ENCODE assay signal across 20 cellular contexts in the genomic region with DNA sequence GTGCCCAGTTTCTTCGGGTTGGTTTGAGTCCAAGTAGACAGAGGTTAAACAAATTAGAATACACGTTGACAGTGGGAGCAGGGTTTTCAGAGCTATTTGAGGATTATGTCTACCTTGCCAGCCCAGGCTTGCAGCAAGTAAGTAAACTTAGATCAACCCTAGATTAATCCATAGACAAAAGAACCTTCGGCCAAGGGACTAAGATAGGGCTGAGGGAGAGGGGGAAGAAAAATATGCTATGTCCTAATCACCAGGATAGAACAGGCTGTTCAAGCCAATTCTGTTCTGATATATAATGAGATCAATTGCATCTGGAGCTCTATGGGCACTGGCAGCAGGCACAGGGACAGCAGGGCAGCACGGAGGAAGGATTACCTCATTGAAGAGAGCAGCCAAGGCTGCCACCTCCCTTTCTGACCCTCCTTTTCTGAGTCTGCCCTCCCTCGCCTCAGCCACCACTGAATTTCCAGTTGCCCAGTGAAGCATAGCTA.
DNase-seq lines count a peak whose midpoint lies in the region; ATAC-seq and TF ChIP-seq lines count a peak whose summit lies in the region.
"Had no signal": no experiment of that assay in that cellular context is flagged by ENCODE, and none has a peak within 500 bp of the region (broad histone marks: within the 10 kb centered on the region; RNA-seq: fewer than 3 reads in every experiment).

No MANE protein-coding gene starts in this region.

- H3K36me3 Mint-ChIP-seq in nephron (ENCODE audit: low read depth), result no peaks in the 10 kb centered on the region
- H3K36me3 Mint-ChIP-seq: activated naive CD8-positive, alpha-beta T cell treated with anti-CD3 and anti-CD28 coated beads, Interleukin-2, amount 10 ng/mL, durations not matched to agents 7 days and 5 days; natural killer cell treated with Interleukin-12 subunit alpha and Interleukin-12 subunit beta and Interleukin-15 and Interleukin-18, amount 100 ng/mL, for 72 hours had no signal

- DNase-seq in DMS 273 (lab: John Stamatoyannopoulos, UW; ENCODE audit: unreplicated experiment) (peak; percentile 59), NCI-H446 treated with DMSO at 0.1 percent for 48 hours (lab: John Stamatoyannopoulos, UW) (peak; percentile 55), body of pancreas (no peak), posterior cingulate gyrus (no peak)
- DNase-seq: activated CD4-positive, CD25-positive, alpha-beta regulatory T cell treated with anti-CD3 and anti-CD28 coated beads, Interleukin-2, amount 50 U/mL, for 72 hours; activated naive CD8-positive, alpha-beta T cell treated with anti-CD3 and anti-CD28 coated beads, Interleukin-2, amount 10 ng/mL, durations not matched to agents 7 days and 5 days; DMS153; gastrocnemius medialis; GOT3; NCI-H1694 treated with DMSO at 0.1 percent for 48 hours; psoas muscle had no signal

- intact Hi-C loops in body of pancreas (cut with DNase I) (no loop called here), posterior cingulate gyrus (cut with DNase I) (no loop called here)

- no peak overlapping the region for H3K27ac ChIP-seq in body of pancreas
- H3K27ac ChIP-seq: cardiac muscle cell, gastrocnemius medialis, psoas muscle, SK-N-MC, suprapubic skin had no signal

- ATAC-seq in body of pancreas (peak; percentile 40), GM19324 (IDR thresholded peaks at IDR 0.05; ENCODE audit: low FRiP score, unreplicated experiment) (no peak), GM19395 (IDR thresholded peaks at IDR 0.05; ENCODE audit: unreplicated experiment) (no peak), GM21786 (IDR thresholded peaks at IDR 0.05; ENCODE audit: unreplicated experiment) (no peak)
- ATAC-seq: gastrocnemius medialis; natural killer cell treated with Interleukin-12 subunit alpha and Interleukin-12 subunit beta and Interleukin-15 and Interleukin-18, amount 100 ng/mL, for 72 hours had no signal

- peaks cover 4% of the 10 kb centered on the region for H3K9me3 Mint-ChIP-seq in nephron
- H3K9me3 Mint-ChIP-seq: natural killer cell treated with Interleukin-12 subunit alpha and Interleukin-12 subunit beta and Interleukin-15 and Interleukin-18, amount 100 ng/mL, for 72 hours had no signal

- TF ChIP-seq POLR2A in body of pancreas (IDR thresholded peaks at IDR 0.05), result no peak

- H3K27me3 ChIP-seq in body of pancreas, result no peaks in the 10 kb centered on the region
- H3K27me3 ChIP-seq: cardiac muscle cell, gastrocnemius medialis, suprapubic skin had no signal

- H3K36me3 ChIP-seq in body of pancreas (replicated peaks in 1 of 2; ENCODE audit: insufficient read depth in 1 of 2, low read depth in 2 of 2), result no peaks in the 10 kb centered on the region
- H3K36me3 ChIP-seq: cardiac muscle cell, gastrocnemius medialis, suprapubic skin had no signal

- peaks cover 5% of the 10 kb centered on the region for H3K27me3 Mint-ChIP-seq in nephron (ENCODE audit: low read depth)

- H3K27ac Mint-ChIP-seq in nephron, result peak overlapping the region in 2 of 3 experiments; percentile 6 to 39
- H3K27ac Mint-ChIP-seq: activated naive CD8-positive, alpha-beta T cell treated with anti-CD3 and anti-CD28 coated beads, Interleukin-2, amount 10 ng/mL, durations not matched to agents 7 days and 5 days; B cell; natural killer cell treated with Interleukin-12 subunit alpha and Interleukin-12 subunit beta and Interleukin-15 and Interleukin-18, amount 100 ng/mL, for 72 hours had no signal

- H3K4me3 Mint-ChIP-seq in nephron, result no peak overlapping the region
- H3K4me3 Mint-ChIP-seq: activated naive CD8-positive, alpha-beta T cell treated with anti-CD3 and anti-CD28 coated beads, Interleukin-2, amount 10 ng/mL, durations not matched to agents 7 days and 5 days; B cell; natural killer cell treated with Interleukin-12 subunit alpha and Interleukin-12 subunit beta and Interleukin-15 and Interleukin-18, amount 100 ng/mL, for 72 hours had no signal

- H3K4me3 ChIP-seq in body of pancreas, result no peak overlapping the region
- H3K4me3 ChIP-seq: cardiac muscle cell, gastrocnemius medialis, psoas muscle, SK-N-MC, suprapubic skin had no signal

- H3K4me1 Mint-ChIP-seq in nephron, result peaks cover 10% of the 10 kb centered on the region
- H3K4me1 Mint-ChIP-seq: activated naive CD8-positive, alpha-beta T cell treated with anti-CD3 and anti-CD28 coated beads, Interleukin-2, amount 10 ng/mL, durations not matched to agents 7 days and 5 days had no signal

- H3K4me1 ChIP-seq in body of pancreas, result no peaks in the 10 kb centered on the region
- H3K4me1 ChIP-seq: gastrocnemius medialis, psoas muscle had no signal

- 32 to 39% methylated on average over 5 of the region's 5 CpGs for WGBS in body of pancreas, 2 donors

- H3K9me3 ChIP-seq in body of pancreas, result no peaks in the 10 kb centered on the region
- H3K9me3 ChIP-seq: gastrocnemius medialis, psoas muscle, suprapubic skin had no signal

- TF ChIP-seq CTCF in body of pancreas (IDR thresholded peaks at IDR 0.05), result no peak
- no peak for TF ChIP-seq CTCF in nephron (IDR thresholded peaks at IDR 0.05; ENCODE audit: unreplicated experiment in 3 of 3)

Comparison
In these comparisons a context has a peak if more than half of its experiments do, and no peak if none do; other contexts are left out.
1. DNase-seq: peak in DMS 273 (single experiment) and NCI-H446 treated with DMSO at 0.1 percent for 48 hours (single experiment); none in body of pancreas (0 of 4) and posterior cingulate gyrus (0 of 10).